13 cellular contexts compared by ENCODE assay signal in genomic region chr12:128971802-128972201, GRCh38.
DNase-seq lines count a peak whose midpoint lies in the region; ATAC-seq, FAIRE-seq and TF ChIP-seq lines count a peak whose summit lies in the region.
"Had no signal": no experiment of that assay in that cellular context is flagged by ENCODE, and none has a peak within 500 bp of the region (broad histone marks: within the 10 kb centered on the region; RNA-seq: fewer than 3 reads in every experiment).

No MANE protein-coding gene starts in this region.

- H3K27me3 ChIP-seq in astrocyte (ENCODE audit: insufficient read depth, low read length), result no peaks in the 10 kb centered on the region
- H3K27me3 ChIP-seq in ovary, result no peaks in the 10 kb centered on the region

- no peak overlapping the region for H3K9ac ChIP-seq in astrocyte (ENCODE audit: low read length)

- H3K4me1 Mint-ChIP-seq in astrocyte (ENCODE audit: low read depth, unreplicated experiment) (no peaks in the 10 kb centered on the region), WTC11 (no peaks in the 10 kb centered on the region)
- H3K4me1 Mint-ChIP-seq in activated CD8-positive, alpha-beta memory T cell treated with anti-CD3 and anti-CD28 coated beads, Interleukin-2, amount 10 ng/mL, durations not matched to agents 7 days and 5 days, result no peaks in the 10 kb centered on the region

- DNase-seq in H4 (ENCODE audit: low spot score), result peak; percentile 15
- DNase-seq in NCI-H2029 (lab: John Stamatoyannopoulos, UW), result peak; percentile 87
- no peak for DNase-seq in astrocyte (ENCODE audit: low read depth)
- peak; percentile 77 for DNase-seq in retina
- DNase-seq in WTC11 (ENCODE audit: low spot score), result no peak
- DNase-seq in activated CD8-positive, alpha-beta memory T cell treated with anti-CD3 and anti-CD28 coated beads, Interleukin-2, amount 10 ng/mL, durations not matched to agents 7 days and 5 days, result no peak
- DNase-seq in ovary, result no peak
- DNase-seq: activated naive CD4-positive, alpha-beta T cell treated with Interleukin-2 at 50 U/mL for 16 hours; effector CD8-positive, alpha-beta T cell; mesenchymal stem cell; nucleus accumbens had no signal

- no peak for FAIRE-seq in astrocyte (lab: Jason Lieb, UNC)
- FAIRE-seq: bronchial epithelial cell had no signal

- peak overlapping the region; percentile 18 for H2AFZ ChIP-seq in astrocyte (ENCODE audit: low read depth, low read length)

- H3K36me3 ChIP-seq in astrocyte (ENCODE audit: insufficient read depth, low read length) (no peaks in the 10 kb centered on the region), ovary (no peaks in the 10 kb centered on the region)

- no peak overlapping the region for H3K4me3 ChIP-seq in astrocyte (ENCODE audit: insufficient read depth, low read depth, low read length)
- H3K4me3 ChIP-seq in ovary, result no peak overlapping the region

- CTCF ChIA-PET in WTC11 (lab: Charles Lee), result no interaction called here
- CTCF ChIA-PET in activated CD8-positive, alpha-beta memory T cell treated with anti-CD3 and anti-CD28 coated beads, Interleukin-2, amount 10 ng/mL, durations not matched to agents 7 days and 5 days (lab: Charles Lee), result no interaction called here

- TF ChIP-seq CTCF in astrocyte (IDR thresholded peaks at IDR 0.05; ENCODE audit: insufficient read depth, low read depth, low read length), result no peak
- no peak for TF ChIP-seq CTCF in WTC11 (IDR thresholded peaks at IDR 0.05)
- TF ChIP-seq CTCF in ovary (IDR thresholded peaks at IDR 0.05), result no peak

- H3K4me3 Mint-ChIP-seq in astrocyte (ENCODE audit: unreplicated experiment) (no peak overlapping the region), WTC11 (no peak overlapping the region)
- H3K4me3 Mint-ChIP-seq in activated CD8-positive, alpha-beta memory T cell treated with anti-CD3 and anti-CD28 coated beads, Interleukin-2, amount 10 ng/mL, durations not matched to agents 7 days and 5 days, result no peak overlapping the region

- no peaks in the 10 kb centered on the region for H3K9me3 ChIP-seq in astrocyte (ENCODE audit: insufficient read depth, low read depth, low read length)
- H3K9me3 ChIP-seq in ovary, result no peaks in the 10 kb centered on the region

- H3K27me3 Mint-ChIP-seq in astrocyte (ENCODE audit: low read depth, unreplicated experiment) (peaks cover 12% of the 10 kb centered on the region), WTC11 (ENCODE audit: low read depth) (peaks cover 17% of the 10 kb centered on the region; the same call in 1 of the 2 replicates)
- H3K27me3 Mint-ChIP-seq in activated CD8-positive, alpha-beta memory T cell treated with anti-CD3 and anti-CD28 coated beads, Interleukin-2, amount 10 ng/mL, durations not matched to agents 7 days and 5 days, result peaks cover 4% of the 10 kb centered on the region

- POLR2A ChIA-PET in WTC11 (lab: Charles Lee), result no interaction called here

- H3K27ac Mint-ChIP-seq in astrocyte (ENCODE audit: unreplicated experiment) (no peak overlapping the region), WTC11 (no peak overlapping the region)
- H3K27ac Mint-ChIP-seq in activated CD8-positive, alpha-beta memory T cell treated with anti-CD3 and anti-CD28 coated beads, Interleukin-2, amount 10 ng/mL, durations not matched to agents 7 days and 5 days, result no peak overlapping the region

- WGBS in ovary, 3 donors, result 48 to 57% (median 50%) methylated on average over 11 of the region's 11 CpGs

- intact Hi-C loops in ovary (cut with DNase I), result no loop called here

- H3K79me2 ChIP-seq in astrocyte (ENCODE audit: insufficient read depth, low read length), result no peaks in the 10 kb centered on the region

- no peak for TF ChIP-seq POLR2A in ovary (IDR thresholded peaks at IDR 0.05)

- H3K27ac ChIP-seq in astrocyte (ENCODE audit: low read depth, low read length) (no peak overlapping the region), ovary (no peak overlapping the region)

- ATAC-seq in WTC11, result no peak
- no peak for ATAC-seq in activated CD8-positive, alpha-beta memory T cell treated with anti-CD3 and anti-CD28 coated beads, Interleukin-2, amount 10 ng/mL, durations not matched to agents 7 days and 5 days
- ATAC-seq: HCT116 had no signal

- no peak overlapping the region for H3K4me2 ChIP-seq in astrocyte (ENCODE audit: low read length)

- H4K20me1 ChIP-seq in astrocyte (ENCODE audit: insufficient read depth, low read length), result no peaks in the 10 kb centered on the region

- H3K36me3 Mint-ChIP-seq in astrocyte (ENCODE audit: low read depth, unreplicated experiment) (no peaks in the 10 kb centered on the region), WTC11 (peaks cover 43% of the 10 kb centered on the region)
- no peaks in the 10 kb centered on the region for H3K36me3 Mint-ChIP-seq in activated CD8-positive, alpha-beta memory T cell treated with anti-CD3 and anti-CD28 coated beads, Interleukin-2, amount 10 ng/mL, durations not matched to agents 7 days and 5 days

- H3K4me1 ChIP-seq in astrocyte (ENCODE audit: insufficient read depth, low read length) (no peaks in the 10 kb centered on the region), ovary (ENCODE audit: insufficient read depth) (no peaks in the 10 kb centered on the region)

- no peak for TF ChIP-seq EP300 in ovary (IDR thresholded peaks at IDR 0.05)

- H3K9me3 Mint-ChIP-seq in astrocyte (ENCODE audit: unreplicated experiment) (peaks cover 7% of the 10 kb centered on the region), WTC11 (peaks cover 37% of the 10 kb centered on the region)
- H3K9me3 Mint-ChIP-seq in activated CD8-positive, alpha-beta memory T cell treated with anti-CD3 and anti-CD28 coated beads, Interleukin-2, amount 10 ng/mL, durations not matched to agents 7 days and 5 days (ENCODE audit: low read depth), result no peaks in the 10 kb centered on the region

TF ChIP-seq in WTC11, 78 proteins besides CTCF, POLR2A, EP300 and RAD21 (continues in another document):
- no peak for TF ChIP-seq E2F5 (CRISPR knock-in tag; IDR thresholded peaks at IDR 0.05)
- TF ChIP-seq ZNF263 (CRISPR knock-in tag; IDR thresholded peaks at IDR 0.05; ENCODE audit: low read depth), result no peak
- TF ChIP-seq GABPB1 (CRISPR knock-in tag; IDR thresholded peaks at IDR 0.05), result no peak
- no peak for TF ChIP-seq ATF1 (CRISPR knock-in tag; IDR thresholded peaks at IDR 0.05)
- no peak for TF ChIP-seq HMGA2 (CRISPR knock-in tag; IDR thresholded peaks at IDR 0.05)
- no peak for TF ChIP-seq ZNF317 (CRISPR knock-in tag; IDR thresholded peaks at IDR 0.05; ENCODE audit: borderline replicate concordance, low read depth)
- TF ChIP-seq TEAD4 (CRISPR knock-in tag; IDR thresholded peaks at IDR 0.05), result no peak
- TF ChIP-seq E2F1 (CRISPR knock-in tag; IDR thresholded peaks at IDR 0.05), result no peak
- no peak for TF ChIP-seq ZNF232 (CRISPR knock-in tag; IDR thresholded peaks at IDR 0.05)
- TF ChIP-seq GTF2I (CRISPR knock-in tag; conservative IDR thresholded peaks at IDR 0.05), result no peak
- TF ChIP-seq CDX4 (CRISPR knock-in tag; IDR thresholded peaks at IDR 0.05; ENCODE audit: borderline replicate concordance), result no peak
- TF ChIP-seq PRDM15 (CRISPR knock-in tag; IDR thresholded peaks at IDR 0.05), result no peak
- no peak for TF ChIP-seq NR3C1 (CRISPR knock-in tag; conservative IDR thresholded peaks at IDR 0.05; ENCODE audit: low read depth)

Comparison
In these comparisons a context has a peak if more than half of its experiments do, and no peak if none do; other contexts are left out.
1. DNase-seq: peak in H4 (single experiment), NCI-H2029 (single experiment) and retina (single experiment); none in astrocyte (single experiment), WTC11 (single experiment), activated CD8-positive, alpha-beta memory T cell treated with anti-CD3 and anti-CD28 coated beads, Interleukin-2, amount 10 ng/mL, durations not matched to agents 7 days and 5 days (single experiment) and ovary (0 of 5).